12 cellular contexts compared by ENCODE assay signal in the genomic region with DNA sequence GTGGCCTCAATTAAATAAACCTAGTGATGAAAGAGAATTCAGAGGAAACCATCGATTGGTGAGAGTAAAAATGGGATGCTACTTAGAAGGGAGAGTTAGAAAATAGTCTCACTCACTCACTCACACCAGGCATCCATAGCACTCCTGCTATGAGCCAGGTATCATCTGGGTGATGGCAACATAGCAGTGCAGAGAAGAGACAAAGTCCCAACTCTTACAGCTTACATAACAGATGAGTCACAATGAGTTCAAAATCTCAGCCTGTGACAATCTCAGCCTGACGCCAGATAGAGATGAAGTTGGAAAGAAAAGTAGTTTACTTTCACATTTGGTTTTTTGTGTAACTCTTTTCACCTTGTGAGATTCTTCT. TPM values are rescaled to one million over a fixed set of nuclear protein-coding genes. Genes with fewer than 3 reads are reported as not detected.
DNase-seq lines count a peak whose midpoint lies in the region; ATAC-seq, FAIRE-seq and TF ChIP-seq lines count a peak whose summit lies in the region.
"Had no signal": no experiment of that assay in that cellular context is flagged by ENCODE, and none has a peak within 500 bp of the region (broad histone marks: within the 10 kb centered on the region; RNA-seq: fewer than 3 reads in every experiment).

No MANE protein-coding gene starts in this region.

- DNase-seq in EL (peak; percentile 29), RCC 7860 (ENCODE audit: low spot score) (peak; percentile 21), globus pallidus (ENCODE audit: low spot score) (peak; percentile 36), renal cortical epithelial cell (ENCODE audit: low read depth) (peak; percentile 67), foreskin keratinocyte (no peak), NCI-H748 (lab: John Stamatoyannopoulos, UW; ENCODE audit: unreplicated experiment) (no peak), esophagus squamous epithelium (lab: John Stamatoyannopoulos, UW) (no peak)
- no peak for DNase-seq in T-helper 2 cell treated with Interferon-gamma antibody and Interleukin-4, amounts not matched to agents 5 μg/mL and 100 μg/mL, for 36 hours (ENCODE audit: low spot score)
- DNase-seq: activated CD4-positive, CD25-positive, alpha-beta regulatory T cell; activated effector memory CD4-positive, alpha-beta T cell treated with anti-CD3 and anti-CD28 coated beads, Interleukin-2, amount 50 U/mL, for 16 hours; NCI-H1436 had no signal

- ATAC-seq in foreskin keratinocyte = no peak

- no peaks in the 10 kb centered on the region for H3K36me3 Mint-ChIP-seq in T-helper 2 cell treated with Interferon-gamma antibody and Interleukin-4, amounts not matched to agents 5 μg/mL and 100 μg/mL, for 36 hours (ENCODE audit: low read depth)

- intact Hi-C loops in esophagus squamous epithelium (cut with DNase I) = no loop called here

- no peaks in the 10 kb centered on the region for H3K27me3 ChIP-seq in foreskin keratinocyte
- H3K27me3 ChIP-seq in esophagus squamous epithelium = no peaks in the 10 kb centered on the region
- H3K27me3 ChIP-seq: vagina had no signal

- no peak overlapping the region for H3K27ac ChIP-seq in foreskin keratinocyte
- H3K27ac ChIP-seq in esophagus squamous epithelium = no peak overlapping the region
- H3K27ac ChIP-seq: vagina had no signal

- FAIRE-seq in RCC 7860 (lab: Jason Lieb, UNC) = no peak

- H3K4me1 ChIP-seq in foreskin keratinocyte (no peaks in the 10 kb centered on the region), esophagus squamous epithelium (peaks cover 0 to 31% (median 3%) of the 10 kb centered on the region in 3 donors)

- no peak for TF ChIP-seq CTCF in foreskin keratinocyte (conservative IDR thresholded peaks at IDR 0.05)
- no peak for TF ChIP-seq CTCF in esophagus squamous epithelium (IDR thresholded peaks at IDR 0.05)

- peaks cover 12% of the 10 kb centered on the region for H3K27me3 Mint-ChIP-seq in T-helper 2 cell treated with Interferon-gamma antibody and Interleukin-4, amounts not matched to agents 5 μg/mL and 100 μg/mL, for 36 hours (ENCODE audit: low read depth)

- H3K4me3 ChIP-seq in esophagus squamous epithelium = no peak overlapping the region
- H3K4me3 ChIP-seq: vagina had no signal

- no peak overlapping the region for H3K4me3 Mint-ChIP-seq in T-helper 2 cell treated with Interferon-gamma antibody and Interleukin-4, amounts not matched to agents 5 μg/mL and 100 μg/mL, for 36 hours

- no peaks in the 10 kb centered on the region for H3K9me3 Mint-ChIP-seq in T-helper 2 cell treated with Interferon-gamma antibody and Interleukin-4, amounts not matched to agents 5 μg/mL and 100 μg/mL, for 36 hours

- TF ChIP-seq POLR2A in esophagus squamous epithelium (IDR thresholded peaks at IDR 0.05) = no peak

- H3K27ac Mint-ChIP-seq in T-helper 2 cell treated with Interferon-gamma antibody and Interleukin-4, amounts not matched to agents 5 μg/mL and 100 μg/mL, for 36 hours = no peak overlapping the region

- H3K36me3 ChIP-seq in esophagus squamous epithelium = no peaks in the 10 kb centered on the region
- H3K36me3 ChIP-seq: vagina had no signal

- peaks cover 3% of the 10 kb centered on the region for H3K4me1 Mint-ChIP-seq in T-helper 2 cell treated with Interferon-gamma antibody and Interleukin-4, amounts not matched to agents 5 μg/mL and 100 μg/mL, for 36 hours (ENCODE audit: low read depth)

- WGBS in esophagus squamous epithelium, 2 donors = 43 to 48% methylated on average over 2 of the region's 2 CpGs

- H3K9me3 ChIP-seq in esophagus squamous epithelium = no peaks in the 10 kb centered on the region
- H3K9me3 ChIP-seq: vagina had no signal

RNA-seq across cellular contexts. Expression of gene THOC1, which starts 55.4 kb away (rescaled TPM):
- total RNA-seq in renal cortical epithelial cell (41.5 and 46.7 TPM in 2 replicates), foreskin keratinocyte (28.0 and 32.3 TPM in 2 replicates), esophagus squamous epithelium (10 to 100 TPM; 17.6 to 59.7 (median 30.1) TPM)
- 17.9 and 21.3 TPM in 2 replicates for polyA plus RNA-seq in foreskin keratinocyte

Comparison
In these comparisons a context has a peak if more than half of its experiments do, and no peak if none do; other contexts are left out.
1. DNase-seq: peak in EL (single experiment), RCC 7860 (single experiment), globus pallidus (single experiment) and renal cortical epithelial cell (single experiment); none in T-helper 2 cell treated with Interferon-gamma antibody and Interleukin-4, amounts not matched to agents 5 μg/mL and 100 μg/mL, for 36 hours (single experiment), foreskin keratinocyte (0 of 2), NCI-H748 (single experiment) and esophagus squamous epithelium (single experiment).